19 cellular contexts compared by ENCODE assay signal in genomic region chr11:85464283-85464682, GRCh38.
DNase-seq lines count a peak whose midpoint lies in the region; ATAC-seq and TF ChIP-seq lines count a peak whose summit lies in the region.
"Had no signal": no experiment of that assay in that cellular context is flagged by ENCODE, and none has a peak within 500 bp of the region (broad histone marks: within the 10 kb centered on the region; RNA-seq: fewer than 3 reads in every experiment).

No MANE protein-coding gene starts in this region.

- H3K27ac Mint-ChIP-seq in WTC11, result 0 out of 2 replicates have a peak overlapping the region, but pooled peaks have one; percentile 54
- H3K27ac Mint-ChIP-seq: CD8-positive, alpha-beta memory T cell; memory B cell; naive thymus-derived CD4-positive, alpha-beta T cell had no signal

- H3K9me3 ChIP-seq in heart right ventricle, result peaks cover 0 to 11% (median 0%) of the 10 kb centered on the region in 11 donors

- peak in 1 of 8 donors; percentile 39 for ATAC-seq in heart right ventricle
- ATAC-seq in Right ventricle myocardium inferior, result no peak
- ATAC-seq in WTC11, result peak; percentile 88
- ATAC-seq in HG03521 (IDR thresholded peaks at IDR 0.05; ENCODE audit: unreplicated experiment), result no peak
- ATAC-seq: naive thymus-derived CD4-positive, alpha-beta T cell had no signal

- no peaks in the 10 kb centered on the region for H3K27me3 Mint-ChIP-seq in WTC11 (ENCODE audit: low read depth)
- H3K27me3 Mint-ChIP-seq: naive thymus-derived CD4-positive, alpha-beta T cell had no signal

- POLR2A ChIA-PET in WTC11 (lab: Charles Lee), result interaction anchor here (1.2 kb wide), 1 partner anchor 598 kb away, joined by 3 read pairs; no protein-coding TSS in a partner anchor

- H3K4me3 ChIP-seq in heart right ventricle (no peak overlapping the region), LNCaP clone FGC (ENCODE audit: low read depth, low read length) (no peak overlapping the region)
- H3K4me3 ChIP-seq: cardiac muscle cell had no signal

- H3K4me1 ChIP-seq in heart right ventricle, result no peaks in the 10 kb centered on the region

- H3K27me3 ChIP-seq in heart right ventricle, result no peaks in the 10 kb centered on the region
- H3K27me3 ChIP-seq: cardiac muscle cell had no signal

- no peak overlapping the region for H3K4me3 Mint-ChIP-seq in WTC11
- H3K4me3 Mint-ChIP-seq: CD8-positive, alpha-beta memory T cell; memory B cell; naive thymus-derived CD4-positive, alpha-beta T cell had no signal

- peaks cover 10% of the 10 kb centered on the region for H3K9me3 Mint-ChIP-seq in WTC11

- no peak for DNase-seq in heart right ventricle
- DNase-seq in Right ventricle myocardium inferior (ENCODE audit: missing footprints), result no peak
- no peak for DNase-seq in LNCaP clone FGC (ENCODE audit: low read depth)
- DNase-seq in WTC11 (ENCODE audit: low spot score), result peak; percentile 37
- no peak for DNase-seq in stimulated activated CD4-positive, alpha-beta T cell treated with anti-CD3 and anti-CD28 coated beads, Interleukin-2, amount 100 ng/mL, for 24 hours
- DNase-seq in D341Med (ENCODE audit: low spot score), result no peak
- DNase-seq: activated CD4-positive, alpha-beta T cell treated with anti-CD3 and anti-CD28 coated beads, Interleukin-2, amount 50 U/mL, for 48 hours; activated naive CD4-positive, alpha-beta T cell; amygdala; CD8-positive, alpha-beta memory T cell; dermis blood vessel endothelial cell; hippocampal formation; kidney glomerular epithelial cell; naive thymus-derived CD4-positive, alpha-beta T cell; Right ventricle myocardium superior; stimulated activated CD4-positive, alpha-beta T cell treated with anti-CD3 and anti-CD28 coated beads, Interleukin-12 subunit alpha, Interleukin-12 subunit beta, amount 100 ng/mL, for 4 hours had no signal

- no peak overlapping the region for H3K27ac ChIP-seq in heart right ventricle
- H3K27ac ChIP-seq: cardiac muscle cell had no signal

- CTCF ChIA-PET in WTC11 (lab: Charles Lee), result interaction anchor here (0.6 to 1.7 kb wide), 4 partner anchors 126 to 362 kb away, joined by 3 to 44 read pairs (median 4); partner anchors contain the start of genes TMEM126A and TMEM126B

- TF ChIP-seq CTCF in heart right ventricle (IDR thresholded peaks at IDR 0.05) (peak in 7 of 9 donors; percentile 14 to 60 (median 32)), LNCaP clone FGC (IDR thresholded peaks at IDR 0.05; ENCODE audit: control insufficient read depth, extremely low read depth, insufficient read depth) (peak; percentile 25; the same call in 1 of the 2 replicates), WTC11 (IDR thresholded peaks at IDR 0.05) (peak; percentile 26; the same call in 1 of the 2 replicates)

- WGBS in heart right ventricle, 2 donors, result 76 to 89% methylated on average over 2 of the region's 2 CpGs

- no peaks in the 10 kb centered on the region for H3K36me3 ChIP-seq in heart right ventricle
- H3K36me3 ChIP-seq: cardiac muscle cell had no signal

- intact Hi-C loops in heart right ventricle (cut with DNase I), result loop anchor here in 1 of 10 donors (5.0 kb wide), 1 partner anchor 128 kb away; no protein-coding TSS in a partner anchor
- intact Hi-C loops in Right ventricle myocardium inferior (cut with DNase I), result loop anchor here (2.0 kb wide), 1 partner anchor 127 kb away; no protein-coding TSS in a partner anchor

- H3K4me1 Mint-ChIP-seq in WTC11, result peaks cover 14% of the 10 kb centered on the region
- H3K4me1 Mint-ChIP-seq: CD8-positive, alpha-beta memory T cell; memory B cell; naive thymus-derived CD4-positive, alpha-beta T cell had no signal

- peaks cover 18% of the 10 kb centered on the region for H3K36me3 Mint-ChIP-seq in WTC11

TF ChIP-seq in WTC11, 78 proteins besides CTCF, POLR2A, EP300 and RAD21:
- TF ChIP-seq, protein P1, sequence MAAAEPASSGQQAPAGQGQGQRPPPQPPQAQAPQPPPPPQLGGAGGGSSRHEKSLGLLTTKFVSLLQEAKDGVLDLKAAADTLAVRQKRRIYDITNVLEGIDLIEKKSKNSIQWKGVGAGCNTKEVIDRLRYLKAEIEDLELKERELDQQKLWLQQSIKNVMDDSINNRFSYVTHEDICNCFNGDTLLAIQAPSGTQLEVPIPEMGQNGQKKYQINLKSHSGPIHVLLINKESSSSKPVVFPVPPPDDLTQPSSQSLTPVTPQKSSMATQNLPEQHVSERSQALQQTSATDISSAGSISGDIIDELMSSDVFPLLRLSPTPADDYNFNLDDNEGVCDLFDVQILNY (CRISPR knock-in tag; IDR thresholded peaks at IDR 0.05), result no peak
- TF ChIP-seq USF2 (CRISPR knock-in tag; IDR thresholded peaks at IDR 0.05), result peak; percentile 9; the same call in 1 of the 2 replicates
